ENCODE assay signal across 19 cellular contexts in the genomic region with DNA sequence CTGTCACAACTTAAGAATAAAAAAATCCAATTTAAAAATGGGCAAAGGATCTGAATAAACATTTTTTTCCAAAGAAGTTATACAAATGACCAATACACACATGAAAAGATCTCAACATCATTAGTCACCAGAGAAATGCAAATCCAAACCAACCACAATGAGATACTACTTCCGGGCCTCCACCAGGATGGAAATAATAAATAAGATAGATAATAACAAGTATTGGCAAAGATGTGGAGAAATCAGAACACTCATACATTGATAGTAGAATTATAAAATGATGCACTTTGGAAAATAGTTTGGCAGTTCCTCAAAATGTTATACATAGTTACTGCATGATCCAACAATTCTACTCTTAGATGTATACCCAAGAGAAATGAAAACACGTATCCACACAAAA. TPM values are rescaled to one million over a fixed set of nuclear protein-coding genes. Genes with fewer than 3 reads are reported as not detected.
DNase-seq lines count a peak whose midpoint lies in the region; ATAC-seq, FAIRE-seq and TF ChIP-seq lines count a peak whose summit lies in the region.
"Had no signal": no experiment of that assay in that cellular context is flagged by ENCODE, and none has a peak within 500 bp of the region (broad histone marks: within the 10 kb centered on the region; RNA-seq: fewer than 3 reads in every experiment).

No MANE protein-coding gene starts in this region.

- TF ChIP-seq POLR2A in endothelial cell of umbilical vein (IDR thresholded peaks at IDR 0.05; ENCODE audit: low read depth, low read length): no peak

- H3K27ac ChIP-seq in GM23248 (no peak overlapping the region), PC-3 (ENCODE audit: low read length) (no peak overlapping the region), endothelial cell of umbilical vein (ENCODE audit: insufficient read depth, low read depth, low read length) (no peak overlapping the region), osteoblast (ENCODE audit: low read depth, low read length) (no peak overlapping the region), right cardiac atrium (ENCODE audit: low read length) (no peak overlapping the region)
- H3K27ac ChIP-seq: C4-2B, SJCRH30 had no signal

- TF ChIP-seq CTCF in PC-3 (conservative IDR thresholded peaks at IDR 0.05; ENCODE audit: low read depth, low read length): no peak
- no peak for TF ChIP-seq CTCF in endothelial cell of umbilical vein (IDR thresholded peaks at IDR 0.05; ENCODE audit: extremely low read depth in 1 of 2, insufficient read depth in 1 of 2, low read depth in 1 of 2, low read length in 2 of 2)
- no peak for TF ChIP-seq CTCF in osteoblast (IDR thresholded peaks at IDR 0.05; ENCODE audit: extremely low read depth, low read depth, low read length)

- H3K27ac Mint-ChIP-seq in immature natural killer cell: no peak overlapping the region

- no peaks in the 10 kb centered on the region for H4K20me1 ChIP-seq in GM23248 (ENCODE audit: insufficient read depth)
- no peaks in the 10 kb centered on the region for H4K20me1 ChIP-seq in PC-3 (ENCODE audit: low read length)
- H4K20me1 ChIP-seq in endothelial cell of umbilical vein (replicated peaks; ENCODE audit: control insufficient read depth, extremely low read depth, insufficient read depth, low read length): no peaks in the 10 kb centered on the region
- no peaks in the 10 kb centered on the region for H4K20me1 ChIP-seq in osteoblast (ENCODE audit: insufficient read depth, low read length)

- in situ Hi-C loops in GM23248 (cut with MboI): no loop called here

- peaks cover 0 to 1% of the 10 kb centered on the region in 2 donors for H3K4me1 Mint-ChIP-seq in immature natural killer cell

- H3K9me3 Mint-ChIP-seq in immature natural killer cell: peaks cover 0 to 1% (median 0%) of the 10 kb centered on the region in 6 donors

- H3K36me3 Mint-ChIP-seq in immature natural killer cell: no peaks in the 10 kb centered on the region

- H3K9ac ChIP-seq in GM23248 (no peak overlapping the region), PC-3 (ENCODE audit: low read length) (no peak overlapping the region), endothelial cell of umbilical vein (replicated peaks; ENCODE audit: extremely low read depth, insufficient read depth, low read length) (no peak overlapping the region)

- BruUV-seq in PC-3 (replicated peaks; lab: Mats Ljungman, UMichigan): no TSS peak
- no TSS peak for BruUV-seq in endothelial cell of umbilical vein (replicated peaks; lab: Mats Ljungman, UMichigan)

- H3K4me2 ChIP-seq in GM23248 (ENCODE audit: unreplicated experiment) (no peak overlapping the region), PC-3 (ENCODE audit: low read length) (no peak overlapping the region), endothelial cell of umbilical vein (ENCODE audit: insufficient read depth, low read length) (no peak overlapping the region), osteoblast (ENCODE audit: insufficient read depth, low read length) (no peak overlapping the region)

- H3K9me2 ChIP-seq in GM23248 (ENCODE audit: insufficient read depth) (no peaks in the 10 kb centered on the region), PC-3 (replicated peaks; ENCODE audit: low read length) (no peaks in the 10 kb centered on the region)

- no peaks in the 10 kb centered on the region for H3K36me3 ChIP-seq in GM23248 (ENCODE audit: low read depth)
- no peaks in the 10 kb centered on the region for H3K36me3 ChIP-seq in PC-3 (ENCODE audit: low read depth, low read length)
- H3K36me3 ChIP-seq in endothelial cell of umbilical vein (ENCODE audit: control insufficient read depth in 2 of 2, extremely low read depth in 1 of 2, insufficient read depth in 2 of 2, low read length in 2 of 2): no peaks in the 10 kb centered on the region
- no peaks in the 10 kb centered on the region for H3K36me3 ChIP-seq in osteoblast (ENCODE audit: insufficient read depth, low read length)
- H3K36me3 ChIP-seq: SJCRH30 had no signal

- peak; percentile 4 for FAIRE-seq in endothelial cell of umbilical vein (lab: Jason Lieb, UNC)
- FAIRE-seq: HepG2 had no signal

- no peak overlapping the region for H3K4me3 ChIP-seq in GM23248
- H3K4me3 ChIP-seq in PC-3 (ENCODE audit: low read length): no peak overlapping the region
- H3K4me3 ChIP-seq in endothelial cell of umbilical vein (replicated peaks in 1 of 3; ENCODE audit: insufficient read depth in 1 of 3, low read depth in 1 of 3, low read length in 3 of 3): no peak overlapping the region
- no peak overlapping the region for H3K4me3 ChIP-seq in osteoblast (ENCODE audit: insufficient read depth, low read length)
- no peak overlapping the region for H3K4me3 ChIP-seq in right cardiac atrium (ENCODE audit: low read length)
- H3K4me3 ChIP-seq: SJCRH30 had no signal

- H3K79me2 ChIP-seq in GM23248 (ENCODE audit: insufficient read depth) (no peaks in the 10 kb centered on the region), PC-3 (ENCODE audit: low read length) (no peaks in the 10 kb centered on the region), endothelial cell of umbilical vein (ENCODE audit: control insufficient read depth, insufficient read depth, low read length) (no peaks in the 10 kb centered on the region), osteoblast (ENCODE audit: insufficient read depth, low read length) (no peaks in the 10 kb centered on the region)

- H3K9me1 ChIP-seq in endothelial cell of umbilical vein (replicated peaks; ENCODE audit: control insufficient read depth, extremely low read depth, insufficient read depth, low read length): no peaks in the 10 kb centered on the region

- no peak overlapping the region for H3K4me3 Mint-ChIP-seq in immature natural killer cell

- intact Hi-C loops in PC-3 (cut with micrococcal nuclease): no loop called here
- intact Hi-C loops in endothelial cell of umbilical vein (cut with micrococcal nuclease): no loop called here
- intact Hi-C loops in right cardiac atrium (cut with DNase I): no loop called here

- peak; percentile 50 for DNase-seq in GM23248
- DNase-seq in PC-3: peak; percentile 50
- no peak for DNase-seq in endothelial cell of umbilical vein (ENCODE audit: low read depth, low spot score)
- peak; percentile 10 for DNase-seq in osteoblast (ENCODE audit: insufficient read length, low spot score, missing footprints)
- DNase-seq in immature natural killer cell: no peak
- no peak for DNase-seq in AG20443 (ENCODE audit: low spot score)
- no peak for DNase-seq in right cardiac atrium
- DNase-seq: AML-193, DND-41, GF-D8, KG1, NCI-H187, NCI-H2107, NCI-H2227 treated with DMSO at 0.1 percent for 48 hours, NCI-H524, SJCRH30 had no signal

- H3K27me3 Mint-ChIP-seq in immature natural killer cell (ENCODE audit: low read depth in 3 of 3): peaks cover 0 to 2% (median 2%) of the 10 kb centered on the region in 3 donors

- H3K4me1 ChIP-seq in GM23248 (ENCODE audit: insufficient read depth) (peaks cover 18% of the 10 kb centered on the region), PC-3 (ENCODE audit: insufficient read depth, low read length) (peaks cover 12% of the 10 kb centered on the region), endothelial cell of umbilical vein (ENCODE audit: control insufficient read depth, extremely low read depth, insufficient read depth, low read length) (peaks cover 5% of the 10 kb centered on the region), osteoblast (ENCODE audit: insufficient read depth, low read length) (no peaks in the 10 kb centered on the region), right cardiac atrium (ENCODE audit: control insufficient read depth, insufficient read depth, low read length) (no peaks in the 10 kb centered on the region)
- H3K4me1 ChIP-seq: SJCRH30 had no signal

- ATAC-seq in PC-3 (peak; percentile 70), right cardiac atrium (no peak)
- ATAC-seq: HCT116, HepG2 had no signal

- H2AFZ ChIP-seq in GM23248 (no peak overlapping the region), PC-3 (ENCODE audit: low read length) (no peak overlapping the region), endothelial cell of umbilical vein (ENCODE audit: low read depth, low read length) (no peak overlapping the region), osteoblast (ENCODE audit: low read length) (no peak overlapping the region)

- H3K9me3 ChIP-seq in GM23248 (ENCODE audit: low read depth) (no peaks in the 10 kb centered on the region), PC-3 (ENCODE audit: low read length) (no peaks in the 10 kb centered on the region), endothelial cell of umbilical vein (replicated peaks; ENCODE audit: control insufficient read depth, insufficient read depth, low read length) (no peaks in the 10 kb centered on the region), osteoblast (ENCODE audit: low read depth, low read length) (no peaks in the 10 kb centered on the region), right cardiac atrium (ENCODE audit: control insufficient read depth, low read length) (no peaks in the 10 kb centered on the region)
- H3K9me3 ChIP-seq: SJCRH30 had no signal

- CTCF ChIA-PET in PC-3 (lab: Charles Lee) (interaction anchor here (0.6 kb wide), 1 partner anchor 116 kb away, joined by 6 read pairs; no protein-coding TSS in a partner anchor), endothelial cell of umbilical vein (lab: Charles Lee) (no interaction called here)

- 32 to 45% methylated on average over 2 of the region's 2 CpGs for WGBS in GM23248 (ENCODE audit: low coverage in 1 of 2, low lambda C conversion rate in 2 of 2, missing lambda C conversion rate in 2 of 2), 2 experiments
- WGBS in right cardiac atrium: 70% methylated on average over 2 of the region's 2 CpGs

- dilution Hi-C loops in endothelial cell of umbilical vein (cut with MboI; ENCODE audit: extremely low pct_ligation_motif_present, low sequenced_read_pairs): no loop called here

- H3K27me3 ChIP-seq in GM23248 (replicated peaks; ENCODE audit: insufficient read depth) (no peaks in the 10 kb centered on the region), PC-3 (ENCODE audit: low read length) (no peaks in the 10 kb centered on the region), endothelial cell of umbilical vein (ENCODE audit: control insufficient read depth in 2 of 2, insufficient read depth in 2 of 2, low read length in 2 of 2) (no peaks in the 10 kb centered on the region), osteoblast (ENCODE audit: insufficient read depth, low read length) (no peaks in the 10 kb centered on the region), right cardiac atrium (ENCODE audit: control insufficient read depth, insufficient read depth) (no peaks in the 10 kb centered on the region)

- peaks cover 19% of the 10 kb centered on the region for H3F3A ChIP-seq in GM23248 (ENCODE audit: insufficient read depth)
- H3F3A ChIP-seq in PC-3 (ENCODE audit: low read length, unreplicated experiment): no peaks in the 10 kb centered on the region

- POLR2A ChIA-PET in PC-3 (lab: Charles Lee; ENCODE audit: unreplicated experiment): no interaction called here
- POLR2A ChIA-PET in endothelial cell of umbilical vein (lab: Charles Lee): no interaction called here

RNA-seq across cellular contexts. Expression of gene ZSWIM5, which starts 18.7 kb away (rescaled TPM):
- 0.54 and 1.1 TPM in 2 replicates for total RNA-seq in GM23248 (2014; rRNA removed; shearing (Covaris generic))
- polyA plus RNA-seq in GM23248 (2016; fragmentation: Nextera tagmentation; extraction: Ambion mirVana): 0.06 and 0.08 TPM in 2 replicates
- 1.4 and 1.6 TPM in 2 replicates for total RNA-seq in PC-3 (2014; rRNA removed)
- total RNA-seq in endothelial cell of umbilical vein: 1.6 and 1.7 TPM in 2 replicates
- 3.9 and 4.3 TPM in 2 replicates for polyA plus RNA-seq in endothelial cell of umbilical vein
- 1.7 TPM in 2 replicates for polyA plus RNA-seq in endothelial cell of umbilical vein (2011; cell fraction: cytosol; rRNA removed)
- 6.8 and 8.0 TPM in 2 replicates for polyA plus RNA-seq in endothelial cell of umbilical vein (2011; cell fraction: nucleus; rRNA removed)
- polyA plus RNA-seq in endothelial cell of umbilical vein (2012): 1.1 and 1.6 TPM in 2 replicates
- polyA minus RNA-seq in endothelial cell of umbilical vein: 5.9 and 7.3 TPM in 2 replicates
- polyA minus RNA-seq in endothelial cell of umbilical vein (2011; cell fraction: cytosol; rRNA and poly(A)+ RNA removed): 2.8 TPM
- polyA minus RNA-seq in endothelial cell of umbilical vein (2011; cell fraction: nucleus; rRNA and poly(A)+ RNA removed): 3.8 and 4.8 TPM in 2 replicates
- 0.36 and 0.59 TPM in 2 replicates for total RNA-seq in osteoblast
- under 1 TPM in 2 of 3 donors, not detected in 1; 0.16 to 0.17 TPM for polyA plus RNA-seq in immature natural killer cell
- total RNA-seq in right cardiac atrium: 1 to 10 TPM; 1.6 to 2.2 (median 1.9) TPM
- polyA plus RNA-seq in right cardiac atrium: 0.68 TPM

Comparison
In these comparisons a context has a peak if more than half of its experiments do, and no peak if none do; other contexts are left out.
1. DNase-seq: peak in GM23248 (single experiment), PC-3 (single experiment) and osteoblast (single experiment); none in endothelial cell of umbilical vein (single experiment), immature natural killer cell (0 of 3), AG20443 (single experiment) and right cardiac atrium (0 of 3).